Comparison of ENCODE assay signal across 12 cellular contexts in the genomic region with DNA sequence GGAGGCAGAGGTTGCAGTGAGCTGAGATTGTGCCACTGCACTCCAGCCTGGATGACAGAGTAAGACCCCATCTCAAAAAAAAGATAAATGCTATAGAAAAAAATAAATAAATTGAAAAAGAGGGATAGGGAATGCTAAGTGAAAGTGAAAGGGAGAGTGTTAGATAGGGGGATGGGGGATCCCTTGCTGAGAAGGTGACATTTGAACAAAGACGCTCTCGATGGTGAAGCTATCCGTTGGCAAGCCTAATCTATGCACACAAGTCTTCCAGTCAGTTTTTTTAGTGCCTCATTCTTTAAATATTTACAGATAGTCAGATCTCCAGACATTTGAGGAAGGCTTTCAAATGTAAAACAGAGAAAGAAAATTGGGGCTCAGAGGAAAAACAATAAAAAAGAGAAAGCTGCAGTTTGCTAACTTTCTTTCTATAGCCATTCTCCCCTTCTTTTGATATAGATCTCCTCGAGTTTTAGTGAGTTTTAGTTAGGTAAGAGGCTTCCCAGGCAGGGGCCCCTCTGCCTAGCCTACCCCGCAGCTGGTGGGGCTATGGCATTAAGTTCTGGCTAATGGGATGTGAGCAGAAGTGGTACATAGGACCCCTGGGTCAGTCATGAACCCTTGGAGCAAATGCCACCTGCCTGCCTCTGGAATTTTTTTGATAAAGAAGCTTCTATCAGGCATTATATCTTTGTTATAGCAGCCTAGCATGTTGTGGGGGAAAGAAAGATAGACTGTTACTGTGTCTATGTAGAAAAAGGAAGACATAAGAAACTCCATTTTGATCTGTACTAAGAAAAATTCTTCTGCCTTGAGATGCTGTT. TPM values are rescaled to one million over a fixed set of nuclear protein-coding genes. Genes with fewer than 3 reads are reported as not detected.
DNase-seq lines count a peak whose midpoint lies in the region; TF ChIP-seq lines count a peak whose summit lies in the region.
"Had no signal": no experiment of that assay in that cellular context is flagged by ENCODE, and none has a peak within 500 bp of the region (broad histone marks: within the 10 kb centered on the region; RNA-seq: fewer than 3 reads in every experiment).

No MANE protein-coding gene starts in this region.

- H3K36me3 ChIP-seq in BLaER1 (peaks cover 69% of the 10 kb centered on the region), endodermal cell (ENCODE audit: control insufficient read depth, insufficient read depth, low read length) (peaks cover 25% of the 10 kb centered on the region)

- H3K36me3 Mint-ChIP-seq in HFFc6 (ENCODE audit: low read depth) (peaks cover 24% of the 10 kb centered on the region), endodermal cell (ENCODE audit: low read depth) (peaks cover 15% of the 10 kb centered on the region), nephron (ENCODE audit: low read depth) (peaks cover 20% of the 10 kb centered on the region)

- H3K4me1 Mint-ChIP-seq in HFFc6 (ENCODE audit: low read depth) (peaks cover 63% of the 10 kb centered on the region), endodermal cell (peaks cover 34% of the 10 kb centered on the region), nephron (peaks cover 67% of the 10 kb centered on the region)

- H3K4me3 Mint-ChIP-seq in HFFc6 (peak overlapping the region; percentile 17), endodermal cell (no peak overlapping the region), nephron (no peak overlapping the region)

- 47% methylated on average over 5 of the region's 5 CpGs; no CpG with 5 or more reads in 1 of the 2 experiments for WGBS in endodermal cell (ENCODE audit: insufficient coverage in 1 of 2, insufficient read length in 1 of 2), 2 experiments

- H3K4me2 ChIP-seq in BLaER1: peak overlapping the region; percentile 92

- H3K27me3 ChIP-seq in BLaER1 (no peaks in the 10 kb centered on the region), endodermal cell (ENCODE audit: control insufficient read depth, insufficient read depth, low read length, poor library complexity, severe bottlenecking) (no peaks in the 10 kb centered on the region)
- H3K27me3 ChIP-seq: testis had no signal

- H3K27ac ChIP-seq in BLaER1 (peak overlapping the region; percentile 62), endodermal cell (ENCODE audit: low read depth, low read length) (peak overlapping the region; percentile 36)

- H3K27me3 Mint-ChIP-seq in HFFc6 (ENCODE audit: insufficient read depth): peaks cover 3% of the 10 kb centered on the region; the same call in 1 of the 2 replicates
- H3K27me3 Mint-ChIP-seq in endodermal cell (ENCODE audit: insufficient read depth): peaks cover 3% of the 10 kb centered on the region
- H3K27me3 Mint-ChIP-seq in nephron (ENCODE audit: low read depth): no peaks in the 10 kb centered on the region

- H3K9me3 Mint-ChIP-seq in HFFc6: no peaks in the 10 kb centered on the region
- H3K9me3 Mint-ChIP-seq in endodermal cell: no peaks in the 10 kb centered on the region
- H3K9me3 Mint-ChIP-seq in nephron: no peaks in the 10 kb centered on the region

- DNase-seq in HFFc6: no peak
- peak; percentile 42 for DNase-seq in endodermal cell
- DNase-seq in ecto neural progenitor cell (ENCODE audit: low spot score): no peak
- DNase-seq in NCI-H524 (lab: John Stamatoyannopoulos, UW): no peak
- no peak for DNase-seq in superior temporal gyrus (ENCODE audit: extremely low spot score)
- no peak for DNase-seq in GM20000 (ENCODE audit: low spot score)
- DNase-seq: NCI-H510A treated with DMSO at 0.1 percent for 48 hours, testis had no signal

- H3K4me3 ChIP-seq in BLaER1 (no peak overlapping the region), endodermal cell (ENCODE audit: low read length) (no peak overlapping the region)
- H3K4me3 ChIP-seq: K562, skin epidermis, testis had no signal

- TF ChIP-seq CTCF in HFFc6 (IDR thresholded peaks at IDR 0.05) (no peak), endodermal cell (conservative IDR thresholded peaks at IDR 0.05) (no peak), nephron (IDR thresholded peaks at IDR 0.05; ENCODE audit: unreplicated experiment in 3 of 3) (no peak), GM20000 (IDR thresholded peaks at IDR 0.05; ENCODE audit: extremely low read depth, missing control alignments) (no peak)

- H3K27ac Mint-ChIP-seq in HFFc6 (peak overlapping the region; percentile 83), endodermal cell (no peak overlapping the region), nephron (peak overlapping the region; percentile 73 to 85 (median 78))

- H3K9ac ChIP-seq in BLaER1 (0 out of 2 replicates have a peak overlapping the region, but pooled peaks have one; percentile 51), endodermal cell (ENCODE audit: extremely low read depth, low read length, poor library complexity, severe bottlenecking) (no peak overlapping the region)

- no peaks in the 10 kb centered on the region for H3K9me3 ChIP-seq in BLaER1
- peaks cover under 1% of the 10 kb centered on the region for H3K9me3 ChIP-seq in endodermal cell (ENCODE audit: control insufficient read depth, low read length)
- H3K9me3 ChIP-seq: testis had no signal

- peaks cover 41% of the 10 kb centered on the region for H4K20me1 ChIP-seq in BLaER1

- H3K4me1 ChIP-seq in BLaER1 (peaks cover 76% of the 10 kb centered on the region), endodermal cell (ENCODE audit: control insufficient read depth, insufficient read depth, low read length) (peaks cover 13% of the 10 kb centered on the region)

RNA-seq across cellular contexts. Expression of gene GLRX, which starts 12.0 kb away (rescaled TPM):
- total RNA-seq in HFFc6 (2021; fragmentation: NEBNext Ultra II Directional; extraction: Animal tissue kit (Norgen Biotek cat#: 25700)): 100 to 1,000 TPM; 139 to 183 (median 150) TPM
- 10 to 100 TPM; 18.9 to 26.3 TPM for total RNA-seq in endodermal cell
- polyA plus RNA-seq in endodermal cell (2013, experiment 1 of 2): 33.6 TPM
- polyA plus RNA-seq in endodermal cell (2013, experiment 2 of 2): 34.9 TPM

Comparison
In these comparisons a context has a peak if more than half of its experiments do, and no peak if none do; other contexts are left out.
1. RNA of gene GLRX, which starts 12.0 kb away (total RNA-seq): 139 to 183 TPM in HFFc6; 18.9 to 26.3 TPM in endodermal cell; every median in the first group is over 4 times any median in the second.